Comparison of ENCODE assay signal across 8 cellular contexts in the genomic region with DNA sequence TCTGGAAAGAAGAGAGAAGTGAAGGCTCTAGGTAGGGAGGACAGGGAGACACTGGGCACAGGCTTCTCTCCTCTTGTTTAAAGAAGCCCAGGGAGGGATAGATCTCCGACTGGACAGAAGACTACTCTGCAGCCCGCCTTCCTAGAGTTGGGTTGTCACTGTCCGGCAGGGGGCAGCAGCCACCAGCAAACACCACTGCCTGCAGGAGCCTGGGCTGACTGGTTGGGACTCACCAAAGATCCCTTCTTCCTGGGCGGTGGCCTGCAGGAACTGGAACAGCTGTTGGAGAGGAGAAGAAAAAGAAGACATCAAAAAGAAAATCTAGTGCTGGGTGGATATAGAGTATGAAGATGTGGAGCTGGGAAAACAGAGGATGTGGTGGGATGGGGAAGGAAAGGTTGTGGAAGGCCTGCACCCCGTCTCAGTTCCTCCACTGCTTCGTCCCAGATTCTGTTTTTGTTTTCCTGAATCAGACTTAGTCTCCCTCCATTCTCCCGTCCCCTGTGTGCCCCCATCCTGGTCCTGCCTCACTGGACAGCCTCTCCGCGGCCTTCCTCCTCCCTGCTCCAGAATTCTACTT. TPM values are rescaled to one million over a fixed set of nuclear protein-coding genes. Genes with fewer than 3 reads are reported as not detected.
DNase-seq lines count a peak whose midpoint lies in the region; ATAC-seq and TF ChIP-seq lines count a peak whose summit lies in the region.
"Not testable (repeated sequence)": the region's sequence is repeated elsewhere in the genome, so short reads cannot be mapped to it uniquely, and the experiment has no call there.

No MANE protein-coding gene starts in this region.

- ATAC-seq in GM19372 (IDR thresholded peaks at IDR 0.05; ENCODE audit: low read depth, unreplicated experiment): peak; percentile 86
- ATAC-seq in HG03469 (IDR thresholded peaks at IDR 0.05; ENCODE audit: unreplicated experiment): peak; percentile 52

- POLR2A ChIA-PET in BJ (lab: Charles Lee): not testable (repeated sequence)

- not testable (repeated sequence) for H3K4me1 ChIP-seq in mammary epithelial cell (ENCODE audit: insufficient read depth, low read length); spleen

- H3K27me3 ChIP-seq in BJ (ENCODE audit: control insufficient read depth, insufficient read depth, low read length); mammary epithelial cell (ENCODE audit: insufficient read depth, low read length); spleen (replicated peaks in 1 of 7): not testable (repeated sequence)

- CTCF ChIA-PET in BJ (lab: Yijun Ruan, JAX): interaction anchor here (0.6 to 2.9 kb wide), 11 partner anchors 11 to 320 kb away, joined by 3 to 12 read pairs (median 4); a partner anchor contains a TSS
- CTCF ChIA-PET in mammary epithelial cell (lab: Charles Lee; ENCODE audit: low non-redundant PET): interaction anchor here (0.7 kb wide), 1 partner anchor 277 kb away, joined by 5 read pairs; no protein-coding TSS in a partner anchor

- in situ Hi-C loops in mammary epithelial cell (cut with MboI; ENCODE audit: low sequenced_read_pairs in 2 of 2): not testable (repeated sequence)

- 0% methylated on average over 4 of the region's 9 CpGs for WGBS in mammary epithelial cell (ENCODE audit: low coverage, missing lambda C conversion rate)
- WGBS in spleen, 5 donors: 36 to 58% (median 51%) methylated on average over 4 to 9 of the region's 9 CpGs

- not testable (repeated sequence) for BruUV-seq in mammary epithelial cell (replicated peaks; lab: Mats Ljungman, UMichigan)

- H3K36me3 ChIP-seq in BJ (ENCODE audit: control insufficient read depth, insufficient read depth, low read length); mammary epithelial cell (ENCODE audit: insufficient read depth, low read length): not testable (repeated sequence)
- peaks cover 0 to 31% (median 0%) of the 10 kb centered on the region in 6 donors for H3K36me3 ChIP-seq in spleen

- not testable (repeated sequence) for TF ChIP-seq POLR2A in spleen (IDR thresholded peaks at IDR 0.05)

- not testable (repeated sequence) for H3K27ac ChIP-seq in mammary epithelial cell (ENCODE audit: insufficient read depth, low read depth, low read length); spleen

- TF ChIP-seq CTCF in BJ (IDR thresholded peaks at IDR 0.05; ENCODE audit: insufficient read depth, low read depth, low read length) (peak; percentile 84), mammary epithelial cell (conservative IDR thresholded peaks at IDR 0.05 in 1 of 2, IDR thresholded peaks at IDR 0.05 in 1 of 2; ENCODE audit: extremely low read depth in 1 of 2, insufficient read depth in 1 of 2, low read depth in 1 of 2, low read length in 2 of 2) (peak; percentile 44 to 81), spleen (IDR thresholded peaks at IDR 0.05 in 8 of 11, conservative IDR thresholded peaks at IDR 0.05 in 3 of 11) (peak; percentile 35 to 87 (median 76))

- not testable (repeated sequence) for DNase-seq in BJ (ENCODE audit: low read depth)
- DNase-seq in NCI-H526 (lab: John Stamatoyannopoulos, UW) (peak; percentile 59 to 76), mammary epithelial cell (peak; percentile 64), iris pigment epithelial cell (ENCODE audit: low read depth) (peak; percentile 68), spleen (peak; percentile 88)
- peak; percentile 39 for DNase-seq in activated CD4-positive, alpha-beta T cell treated with anti-CD3 and anti-CD28 coated beads for 1 hour

- dilution Hi-C loops in mammary epithelial cell (cut with HindIII; ENCODE audit: low sequenced_read_pairs): not testable (repeated sequence)

- not testable (repeated sequence) for H3K79me2 ChIP-seq in mammary epithelial cell (ENCODE audit: insufficient read depth, low read length)

- not testable (repeated sequence) for H3K4me2 ChIP-seq in mammary epithelial cell (ENCODE audit: insufficient read depth, low read depth, low read length)

- H2AFZ ChIP-seq in mammary epithelial cell (ENCODE audit: low read depth, low read length): not testable (repeated sequence)

- intact Hi-C loops in mammary epithelial cell (cut with micrococcal nuclease): loop anchor here (1.0 kb wide), 1 partner anchor 315 kb away; no protein-coding TSS in a partner anchor
- intact Hi-C loops in spleen (cut with DNase I; ENCODE audit: low total_unique reads): not testable (repeated sequence)

- not testable (repeated sequence) for H3K9ac ChIP-seq in mammary epithelial cell (ENCODE audit: insufficient read depth, low read length)

- H3K4me3 ChIP-seq in BJ (ENCODE audit: low read depth, low read length); mammary epithelial cell (replicated peaks in 1 of 3; ENCODE audit: insufficient read depth in 1 of 3, low read depth in 2 of 3, low read length in 3 of 3); spleen: not testable (repeated sequence)

- H3K9me3 ChIP-seq in mammary epithelial cell (replicated peaks; ENCODE audit: insufficient read depth, low read length); spleen: not testable (repeated sequence)

- not testable (repeated sequence) for H4K20me1 ChIP-seq in mammary epithelial cell (ENCODE audit: insufficient read depth, low read length)

RNA-seq across cellular contexts. Expression of a gene that starts 11.6 kb away (rescaled TPM):
- polyA plus RNA-seq in BJ (2011; rRNA removed) (31.2 and 44.1 TPM in 2 replicates), mammary epithelial cell (30.1 TPM), spleen (10 to 100 TPM; 10.9 to 17.5 (median 14.0) TPM)
- 17.7 and 26.4 TPM in 2 replicates for polyA minus RNA-seq in BJ (2011; rRNA and poly(A)+ RNA removed)
- total RNA-seq in mammary epithelial cell (10 to 100 TPM; 23.8 to 26.8 TPM), spleen (10 to 100 TPM; 16.3 to 23.7 (median 18.7) TPM)
- 62.2 TPM for polyA minus RNA-seq in mammary epithelial cell
